In the genomic region with DNA sequence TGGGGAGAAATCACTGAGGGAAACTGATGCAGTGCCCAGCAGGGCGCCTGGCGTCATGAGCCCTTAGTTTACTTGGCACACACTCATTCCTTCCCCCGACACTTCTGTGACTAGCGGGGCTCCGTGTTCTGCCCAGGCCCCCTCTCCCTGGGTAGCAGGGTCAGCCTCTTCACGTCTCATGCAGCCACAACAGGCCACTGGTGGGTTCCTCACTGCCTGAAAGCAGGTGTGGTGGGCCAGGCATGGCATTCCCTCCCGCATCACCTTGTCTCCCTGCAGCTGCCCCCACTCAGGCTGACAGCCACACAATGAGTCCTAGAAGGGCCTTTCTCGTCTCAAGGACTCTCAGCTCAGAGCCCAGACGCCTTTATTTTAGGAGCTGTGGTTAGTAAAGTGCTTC, we compare ENCODE assay signal across 27 cellular contexts. TPM values are rescaled to one million over a fixed set of nuclear protein-coding genes. Genes with fewer than 3 reads are reported as not detected.
"Had no signal": no experiment of that assay in that cellular context is flagged by ENCODE, and none has a peak within 500 bp of the region (broad histone marks: within the 10 kb centered on the region; RNA-seq: fewer than 3 reads in every experiment).

No MANE protein-coding gene starts in this region.

- ATAC-seq: heart right ventricle; naive thymus-derived CD4-positive, alpha-beta T cell; psoas muscle; right lobe of liver; stimulated activated memory B cell treated with anti-CD40 and anti-IgM and Interleukin-4, amounts not matched to agents 10 μg/mL and 1 μg/mL and 100 μg/mL, for 72 hours; upper lobe of right lung had no signal

- H3K27me3 ChIP-seq: right lobe of liver, vagina had no signal

- H3K36me3 ChIP-seq: heart right ventricle, right lobe of liver, spleen, tibial artery, upper lobe of right lung, vagina had no signal

- H3K9me3 ChIP-seq: heart right ventricle, psoas muscle, right lobe of liver, spleen, tibial artery, upper lobe of right lung, vagina had no signal

- H3K4me3 ChIP-seq: dorsolateral prefrontal cortex, heart right ventricle, psoas muscle, right lobe of liver, spleen, tibial artery, upper lobe of right lung, vagina had no signal

- H3K36me3 Mint-ChIP-seq: stimulated activated memory B cell treated with anti-CD40 and anti-IgM and Interleukin-4, amounts not matched to agents 10 μg/mL and 1 μg/mL and 100 μg/mL, for 72 hours had no signal

- DNase-seq: cortex of kidney; dorsolateral prefrontal cortex; effector CD8-positive, alpha-beta T cell; foreskin melanocyte; heart right ventricle; hypothalamus; kidney glomerular epithelial cell; mesendoderm; naive thymus-derived CD4-positive, alpha-beta T cell; psoas muscle; retina; right lobe of liver; stimulated activated CD4-positive, alpha-beta T cell treated with anti-CD3 and anti-CD28 coated beads, Interleukin-15, amount 100 ng/mL, for 24 hours; stimulated activated CD4-positive, alpha-beta T cell treated with anti-CD3 and anti-CD28 coated beads, Interleukin-1b, Interleukin-23, amount 100 ng/mL, for 48 hours; stimulated activated CD4-positive, alpha-beta T cell treated with anti-CD3 and anti-CD28 coated beads, Interleukin-4, amount 100 ng/mL, for 24 hours; tibial artery; upper lobe of right lung had no signal

- H3K27ac ChIP-seq: dorsolateral prefrontal cortex, heart right ventricle, psoas muscle, right lobe of liver, spleen, tibial artery, upper lobe of right lung, vagina had no signal

- H3K4me3 Mint-ChIP-seq: naive thymus-derived CD4-positive, alpha-beta T cell; stimulated activated memory B cell treated with anti-CD40 and anti-IgM and Interleukin-4, amounts not matched to agents 10 μg/mL and 1 μg/mL and 100 μg/mL, for 72 hours; stimulated activated naive CD8-positive, alpha-beta T cell treated with anti-CD3 and anti-CD28 coated beads, Interleukin-15, Interleukin-2, amounts not matched to agents 100 ng/mL and 50 ng/mL, for 24 hours had no signal

- H3K27ac Mint-ChIP-seq: naive thymus-derived CD4-positive, alpha-beta T cell; stimulated activated memory B cell treated with anti-CD40 and anti-IgM and Interleukin-4, amounts not matched to agents 10 μg/mL and 1 μg/mL and 100 μg/mL, for 72 hours; stimulated activated naive CD8-positive, alpha-beta T cell treated with anti-CD3 and anti-CD28 coated beads, Interleukin-15, Interleukin-2, amounts not matched to agents 100 ng/mL and 50 ng/mL, for 24 hours had no signal

- H3K4me1 ChIP-seq: heart right ventricle, psoas muscle, right lobe of liver, spleen, tibial artery, upper lobe of right lung, vagina had no signal

- H3K9me3 Mint-ChIP-seq: stimulated activated naive CD8-positive, alpha-beta T cell treated with anti-CD3 and anti-CD28 coated beads, Interleukin-15, Interleukin-2, amounts not matched to agents 100 ng/mL and 50 ng/mL, for 24 hours had no signal

RNA-seq across cellular contexts. Expression of a gene that starts 51.1 kb away (rescaled TPM):
- total RNA-seq: glomerular endothelial cell; heart right ventricle; liver; lung microvascular endothelial cell; mononuclear cell; naive thymus-derived CD4-positive, alpha-beta T cell; omental fat pad; skeletal muscle tissue; spleen; upper lobe of right lung had no signal
